ENCODE assay signal across 7 cellular contexts in the genomic region with DNA sequence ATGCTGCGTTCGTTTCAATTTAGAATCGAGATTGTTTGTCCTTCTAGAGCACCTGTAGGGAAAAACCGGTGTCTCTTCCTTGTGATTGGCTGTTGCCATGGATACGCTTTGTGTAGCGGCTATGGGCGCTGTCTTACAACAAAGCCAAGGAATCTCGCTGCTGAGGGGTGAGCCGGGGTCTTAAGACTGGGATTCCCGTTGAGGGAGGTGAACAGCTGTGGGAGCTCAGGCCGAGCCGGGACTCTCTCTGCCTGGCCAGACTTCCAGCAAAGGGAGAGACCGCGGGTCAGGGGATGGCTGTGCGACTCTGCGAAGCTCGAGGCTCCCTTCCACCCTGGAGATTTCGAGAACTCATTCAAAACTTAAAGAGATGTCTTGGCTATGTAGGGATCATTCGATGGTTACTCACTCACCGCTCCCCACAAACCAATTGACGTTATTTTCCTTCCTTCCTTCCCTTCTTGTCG. TPM values are rescaled to one million over a fixed set of nuclear protein-coding genes. Genes with fewer than 3 reads are reported as not detected.
DNase-seq lines count a peak whose midpoint lies in the region; ATAC-seq lines count a peak whose summit lies in the region.

A gene with protein sequence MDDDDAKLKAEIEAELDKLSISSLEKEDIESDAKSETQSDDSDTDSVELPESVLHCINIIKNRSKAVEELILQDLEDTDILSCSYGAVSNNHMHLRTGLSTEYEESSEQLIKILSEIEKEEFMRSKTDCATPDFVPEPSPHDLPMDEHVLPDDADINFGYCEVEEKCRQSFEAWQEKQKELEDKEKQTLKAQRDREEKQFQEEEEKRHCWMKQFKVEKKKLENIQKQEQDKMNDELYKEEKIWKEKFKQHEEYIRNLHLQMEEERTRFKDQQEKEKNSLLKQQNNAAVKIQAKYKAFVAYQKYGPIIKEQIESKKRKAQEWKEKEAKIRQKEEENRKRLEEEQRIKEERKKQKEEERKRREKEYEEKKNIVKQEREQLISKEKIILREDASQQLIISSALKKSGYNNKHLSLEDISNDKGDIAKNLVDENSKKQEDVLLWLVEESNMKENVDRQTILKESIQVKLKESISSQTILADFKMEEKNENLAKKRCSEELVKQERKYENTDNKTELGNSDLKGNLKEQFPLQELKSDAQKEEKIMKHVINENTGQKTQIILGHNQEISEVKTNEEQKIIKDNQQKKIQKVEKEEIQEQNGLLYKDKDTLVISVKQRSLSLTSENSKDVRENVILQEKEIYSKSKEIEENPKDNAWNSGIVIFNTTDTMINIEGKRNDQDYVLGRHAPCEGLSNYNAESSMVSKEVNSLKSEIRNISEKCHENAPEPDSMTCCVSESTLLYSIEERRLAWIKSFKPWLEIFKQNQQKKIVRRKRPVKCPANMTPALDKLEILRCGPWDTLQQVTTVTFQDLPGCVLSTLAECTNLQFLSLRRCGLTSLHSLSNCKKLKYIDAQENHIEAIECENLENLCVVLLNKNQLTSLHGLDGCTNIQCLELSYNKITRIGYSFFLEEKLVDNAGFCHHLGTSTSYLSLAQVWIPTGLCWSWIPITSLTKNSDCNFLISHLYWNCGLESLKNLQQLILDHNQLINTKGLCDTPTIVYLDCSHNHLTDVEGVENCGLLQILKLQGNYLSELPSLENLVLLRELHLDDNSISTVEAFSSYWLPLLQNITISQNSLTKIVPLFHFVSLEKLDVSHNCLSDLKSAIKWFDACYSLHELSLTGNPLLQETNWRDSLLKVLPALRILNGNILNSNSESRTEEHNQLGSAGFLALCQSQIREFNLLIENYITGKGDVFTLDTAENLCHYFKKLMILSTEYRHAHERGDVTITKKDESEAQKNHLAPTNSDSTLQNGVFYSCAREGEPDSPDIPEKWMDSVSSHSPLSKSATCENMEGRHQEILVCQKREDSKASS (N-terminal part only) (plus strand): TSS at position 111 of the 467 bp plus-strand sequence. CDS start 1,826 bp downstream, outside the sequence.
Gene TSPAN19 (minus strand): TSS at position 37 of the 467 bp plus-strand sequence. CDS start 6,331 bp downstream, outside the sequence.

- peaks cover 12% of the 10 kb centered on the region for H3K27me3 Mint-ChIP-seq in T-helper 17 cell

- peak within 1 kb of the TSS; percentile 77 for H3K4me3 Mint-ChIP-seq in T-helper 17 cell

- intact Hi-C loops in left colon (cut with DNase I, micrococcal nuclease) = no loop called here

- H3K9me3 ChIP-seq in T-helper 17 cell (ENCODE audit: control insufficient read depth, low read length, poor library complexity, severe bottlenecking) = no peaks in the 10 kb centered on the region

- ATAC-seq in GM18499 (IDR thresholded peaks at IDR 0.05; ENCODE audit: insufficient read depth, unreplicated experiment) = peak; percentile 99
- ATAC-seq in HG02610 (IDR thresholded peaks at IDR 0.05; ENCODE audit: unreplicated experiment) = peak; percentile 99
- peak; percentile 77 for ATAC-seq in T-helper 17 cell
- ATAC-seq in left colon = peak; percentile 83

- peak; percentile 96 for DNase-seq in NCI-H128 (lab: John Stamatoyannopoulos, UW; ENCODE audit: unreplicated experiment)
- peak in 2 of 3 donors; percentile 4 to 7 for DNase-seq in T-helper 17 cell
- peak; percentile 72 to 80 for DNase-seq in dermis microvascular lymphatic vessel endothelial cell (ENCODE audit: low read depth in 2 of 2)
- peak; percentile 37 to 49 for DNase-seq in left colon
- peak; percentile 4 for DNase-seq in stimulated activated CD4-positive, alpha-beta T cell treated with anti-CD3 and anti-CD28 coated beads, Interleukin-4, amount 100 ng/mL, for 1 hour

- H3K4me1 Mint-ChIP-seq in T-helper 17 cell = peaks cover 5% of the 10 kb centered on the region

- no peaks in the 10 kb centered on the region for H3K36me3 Mint-ChIP-seq in T-helper 17 cell (ENCODE audit: low read depth)

- no peak within 1 kb of the TSS for H3K27ac Mint-ChIP-seq in T-helper 17 cell

RNA-seq across cellular contexts. Expression of the first gene that starts in this region (rescaled TPM):
- total RNA-seq in T-helper 17 cell = not detected
- total RNA-seq in dermis microvascular lymphatic vessel endothelial cell = 0.13 and 0.38 TPM in 2 replicates
- not detected for total RNA-seq in left colon

RNA-seq across cellular contexts. Expression of gene TSPAN19, which starts in this region (rescaled TPM):
- total RNA-seq in T-helper 17 cell = not detected
- 0.13 TPM in 2 replicates for total RNA-seq in dermis microvascular lymphatic vessel endothelial cell
- not detected for total RNA-seq in left colon

Comparison
In these comparisons a context has a peak if more than half of its experiments do, and no peak if none do; other contexts are left out.
1. Peak in every context shown above with its lines: DNase-seq and ATAC-seq.
2. Peak in DNase-seq and ATAC-seq in T-helper 17 cell; RNA of the genes that start here not detected or under 1 TPM.
3. Peak in DNase-seq in dermis microvascular lymphatic vessel endothelial cell; RNA of the genes that start here not detected or under 1 TPM.
4. Peak in DNase-seq and ATAC-seq in left colon; RNA of the genes that start here not detected or under 1 TPM.
5. DNase-seq: peak in every context shown above with its lines; median percentile 96 in NCI-H128; 76 in dermis microvascular lymphatic vessel endothelial cell; 43 in left colon; 6 in T-helper 17 cell; 4 in stimulated activated CD4-positive, alpha-beta T cell treated with anti-CD3 and anti-CD28 coated beads, Interleukin-4, amount 100 ng/mL, for 1 hour.